ENCODE assay signal across 8 cellular contexts in genomic region chr5:178131446-178131996, GRCh38. TPM values are rescaled to one million over a fixed set of nuclear protein-coding genes. Genes with fewer than 3 reads are reported as not detected.
DNase-seq lines count a peak whose midpoint lies in the region; ATAC-seq, FAIRE-seq and TF ChIP-seq lines count a peak whose summit lies in the region.

No MANE protein-coding gene starts in this region.

- no peaks in the 10 kb centered on the region for H3K9me3 ChIP-seq in HepG2 (ENCODE audit: low read length)

- H3K4me1 Mint-ChIP-seq in activated naive CD4-positive, alpha-beta T cell treated with anti-CD3 and anti-CD28 coated beads for 36 hours (ENCODE audit: low read depth): peaks cover 30% of the 10 kb centered on the region
- H3K4me1 Mint-ChIP-seq in activated naive CD8-positive, alpha-beta T cell treated with anti-CD3 and anti-CD28 coated beads, Interleukin-2, amount 10 ng/mL, durations not matched to agents 7 days and 5 days: peaks cover 15% of the 10 kb centered on the region
- peaks cover 13% of the 10 kb centered on the region for H3K4me1 Mint-ChIP-seq in type B pancreatic cell (ENCODE audit: unreplicated experiment)

- H3K4me3 Mint-ChIP-seq in activated naive CD4-positive, alpha-beta T cell treated with anti-CD3 and anti-CD28 coated beads for 36 hours: peak overlapping the region; percentile 85
- peak overlapping the region; percentile 60 for H3K4me3 Mint-ChIP-seq in activated naive CD8-positive, alpha-beta T cell treated with anti-CD3 and anti-CD28 coated beads, Interleukin-2, amount 10 ng/mL, durations not matched to agents 7 days and 5 days
- peak overlapping the region; percentile 90 for H3K4me3 Mint-ChIP-seq in type B pancreatic cell

- FAIRE-seq in HepG2 (lab: Jason Lieb, UNC): no peak

- DNase-seq in activated naive CD4-positive, alpha-beta T cell treated with anti-CD3 and anti-CD28 coated beads for 36 hours: no peak
- no peak for DNase-seq in activated naive CD4-positive, alpha-beta T cell treated with anti-CD3 and anti-CD28 coated beads, Interleukin-2, amount 50 U/mL, for 16 hours
- DNase-seq in activated naive CD8-positive, alpha-beta T cell treated with anti-CD3 and anti-CD28 coated beads, Interleukin-2, amount 10 ng/mL, durations not matched to agents 7 days and 5 days: no peak
- DNase-seq in HepG2 (ENCODE audit: low spot score) (no peak), type B pancreatic cell (ENCODE audit: extremely low spot score, unreplicated experiment) (no peak), NCI-H2081 treated with DMSO at 0.1 percent for 48 hours (lab: John Stamatoyannopoulos, UW) (no peak)

- intact Hi-C loops in activated naive CD4-positive, alpha-beta T cell treated with anti-CD3 and anti-CD28 coated beads for 36 hours (cut with micrococcal nuclease): loop anchor here (1.0 to 5.0 kb wide), 2 partner anchors 18 to 1764 kb away; partner anchors contain the start of genes ARL10 and N4BP3
- intact Hi-C loops in HepG2 (cut with micrococcal nuclease; ENCODE audit: unreplicated experiment): no loop called here

- CTCF ChIA-PET in activated naive CD4-positive, alpha-beta T cell treated with anti-CD3 and anti-CD28 coated beads for 36 hours (lab: Charles Lee): interaction anchor here (1.2 to 1.5 kb wide), 2 partner anchors 10 to 55 kb away, joined by 4 to 6 read pairs; no protein-coding TSS in a partner anchor
- CTCF ChIA-PET in HepG2 (lab: Yijun Ruan, JAX; ENCODE audit: low intra/inter-chr PET ratio, low total read pairs): no interaction called here

- peaks cover 9% of the 10 kb centered on the region for H3K79me2 ChIP-seq in HepG2 (ENCODE audit: insufficient read depth, low read length)

- H3K9me3 Mint-ChIP-seq in activated naive CD4-positive, alpha-beta T cell treated with anti-CD3 and anti-CD28 coated beads for 36 hours: no peaks in the 10 kb centered on the region
- H3K9me3 Mint-ChIP-seq in activated naive CD8-positive, alpha-beta T cell treated with anti-CD3 and anti-CD28 coated beads, Interleukin-2, amount 10 ng/mL, durations not matched to agents 7 days and 5 days: no peaks in the 10 kb centered on the region
- no peaks in the 10 kb centered on the region for H3K9me3 Mint-ChIP-seq in type B pancreatic cell

- no peak for ATAC-seq in activated naive CD8-positive, alpha-beta T cell treated with anti-CD3 and anti-CD28 coated beads, Interleukin-2, amount 10 ng/mL, durations not matched to agents 7 days and 5 days (ENCODE audit: low read depth)
- ATAC-seq in HepG2: 0 out of 3 replicates have a peak, but pooled peaks have one; percentile 2
- no peak for ATAC-seq in HG02588 (IDR thresholded peaks at IDR 0.05; ENCODE audit: unreplicated experiment)
- ATAC-seq in HG03457 (IDR thresholded peaks at IDR 0.05; ENCODE audit: unreplicated experiment): no peak

- 4% methylated on average over 10 of the region's 10 CpGs for WGBS in HepG2 (ENCODE audit: low lambda C conversion rate)

- peak overlapping the region; percentile 89 for H3K27ac ChIP-seq in HepG2 (ENCODE audit: extremely low read length, insufficient read depth, low read length)

- peaks cover 17% of the 10 kb centered on the region; the same call in 1 of the 2 replicates for H3K4me1 ChIP-seq in HepG2 (ENCODE audit: insufficient read depth, low read length)

- POLR2A ChIA-PET in activated naive CD8-positive, alpha-beta T cell treated with anti-CD3 and anti-CD28 coated beads, Interleukin-2, amount 10 ng/mL, durations not matched to agents 7 days and 5 days (lab: Charles Lee): interaction anchor here (0.9 to 1.0 kb wide), 3 partner anchors 10 to 14 kb away, joined by 3 read pairs; no protein-coding TSS in a partner anchor
- POLR2A ChIA-PET in HepG2 (lab: Yijun Ruan, JAX): interaction anchor here (0.9 to 1.5 kb wide), 3 partner anchors 11 to 532 kb away, joined by 3 to 9 read pairs (median 6); partner anchors contain the start of genes B4GALT7 and NHP2

- H2AFZ ChIP-seq in HepG2 (ENCODE audit: low read length): no peak overlapping the region

- no peak for TF ChIP-seq RAD21 in HepG2 (CRISPR knock-in tag; IDR thresholded peaks at IDR 0.05)

- in situ Hi-C loops in HepG2 (cut with HindIII; ENCODE audit: extremely low pct_ligation_motif_present, low pct_unique_long_range_greater_than_20kb): no loop called here

- H3K27ac Mint-ChIP-seq in activated naive CD4-positive, alpha-beta T cell treated with anti-CD3 and anti-CD28 coated beads for 36 hours: peak overlapping the region; percentile 78
- peak overlapping the region; percentile 55 for H3K27ac Mint-ChIP-seq in activated naive CD8-positive, alpha-beta T cell treated with anti-CD3 and anti-CD28 coated beads, Interleukin-2, amount 10 ng/mL, durations not matched to agents 7 days and 5 days
- H3K27ac Mint-ChIP-seq in type B pancreatic cell: peak overlapping the region; percentile 73

- H3K9ac ChIP-seq in HepG2 (ENCODE audit: insufficient read depth, low read depth, low read length): peak overlapping the region; percentile 87

- H3K27me3 ChIP-seq in HepG2 (ENCODE audit: control insufficient read depth in 1 of 2, insufficient read depth in 2 of 2, low read length in 2 of 2): no peaks in the 10 kb centered on the region; a peak in 1 of 5 replicates

- H3K27me3 Mint-ChIP-seq in activated naive CD4-positive, alpha-beta T cell treated with anti-CD3 and anti-CD28 coated beads for 36 hours (ENCODE audit: low read depth): no peaks in the 10 kb centered on the region
- H3K27me3 Mint-ChIP-seq in activated naive CD8-positive, alpha-beta T cell treated with anti-CD3 and anti-CD28 coated beads, Interleukin-2, amount 10 ng/mL, durations not matched to agents 7 days and 5 days: peaks cover 9% of the 10 kb centered on the region
- no peaks in the 10 kb centered on the region for H3K27me3 Mint-ChIP-seq in type B pancreatic cell

- H4K20me1 ChIP-seq in HepG2 (ENCODE audit: insufficient read depth, low read length): no peaks in the 10 kb centered on the region

- peak overlapping the region; percentile 95 for H3K4me2 ChIP-seq in HepG2 (ENCODE audit: low read depth, low read length)

- peaks cover 13% of the 10 kb centered on the region for H3K36me3 Mint-ChIP-seq in activated naive CD4-positive, alpha-beta T cell treated with anti-CD3 and anti-CD28 coated beads for 36 hours (ENCODE audit: low read depth)
- H3K36me3 Mint-ChIP-seq in activated naive CD8-positive, alpha-beta T cell treated with anti-CD3 and anti-CD28 coated beads, Interleukin-2, amount 10 ng/mL, durations not matched to agents 7 days and 5 days: no peaks in the 10 kb centered on the region
- H3K36me3 Mint-ChIP-seq in type B pancreatic cell: peaks cover 16% of the 10 kb centered on the region

- TSS peak; percentile 83 for BruUV-seq in HepG2 (replicated peaks; lab: Mats Ljungman, UMichigan)

- TF ChIP-seq EP300 in HepG2 (IDR thresholded peaks at IDR 0.05; ENCODE audit: low read depth in 2 of 2, low read length in 2 of 2) (no peak), HepG2 (CRISPR knock-in tag; IDR thresholded peaks at IDR 0.05; ENCODE audit: borderline replicate concordance) (no peak)

- H3K4me3 ChIP-seq in HepG2 (replicated peaks in 1 of 3; ENCODE audit: insufficient read depth in 1 of 3, low read depth in 2 of 3, low read length in 3 of 3): peak overlapping the region; percentile 84 to 97 (median 93)

- peaks cover 0 to 3% of the 10 kb centered on the region in 2 experiments; a peak in 2 of 5 replicates for H3K36me3 ChIP-seq in HepG2 (replicated peaks in 1 of 2; ENCODE audit: control insufficient read depth in 1 of 2, insufficient read depth in 2 of 2, low read length in 2 of 2)

- TF ChIP-seq POLR2A in HepG2 (IDR thresholded peaks at IDR 0.05; ENCODE audit: insufficient read depth in 1 of 2, low read depth in 2 of 2, low read length in 2 of 2): no peak

- TF ChIP-seq CTCF in HepG2 (CRISPR knock-in tag; IDR thresholded peaks at IDR 0.05) (no peak), type B pancreatic cell (conservative IDR thresholded peaks at IDR 0.05) (no peak)

RNA-seq across cellular contexts. Expression of gene RMND5B, which starts 0.7 kb away (rescaled TPM):
- 10 to 100 TPM; 26.0 to 26.7 TPM for total RNA-seq in activated naive CD4-positive, alpha-beta T cell treated with anti-CD3 and anti-CD28 coated beads for 36 hours
- total RNA-seq in activated naive CD8-positive, alpha-beta T cell treated with anti-CD3 and anti-CD28 coated beads, Interleukin-2, amount 10 ng/mL, durations not matched to agents 7 days and 5 days: 10 to 100 TPM; 11.4 to 12.5 TPM
- 17.0 and 20.4 TPM in 2 replicates for total RNA-seq in HepG2 (2016; rRNA removed; fragmentation: Illumina TruSeq; extraction: Trizol)
- 16.0 and 16.6 TPM in 2 replicates for total RNA-seq in HepG2 (2016; cell fraction: cytosol; rRNA removed; fragmentation: Illumina TruSeq; extraction: Trizol; ENCODE audit: low read depth)
- total RNA-seq in HepG2 (2016; cell fraction: insoluble cytoplasmic fraction; rRNA removed; fragmentation: Illumina TruSeq; extraction: Trizol): 15.7 and 18.0 TPM in 2 replicates
- 32.2 and 33.7 TPM in 2 replicates for total RNA-seq in HepG2 (2016; cell fraction: membrane; rRNA removed; fragmentation: Illumina TruSeq; extraction: Trizol)
- 12.1 and 14.2 TPM in 2 replicates for total RNA-seq in HepG2 (2016; cell fraction: nucleus; rRNA removed; fragmentation: Illumina TruSeq; extraction: Trizol)
- polyA plus RNA-seq in HepG2 (2011; rRNA removed): 18.6 and 22.3 TPM in 2 replicates
- polyA plus RNA-seq in HepG2 (2011; cell fraction: cytosol; rRNA removed): 18.4 and 22.2 TPM in 2 replicates
- polyA plus RNA-seq in HepG2 (2011; cell fraction: nucleus; rRNA removed): 33.6 and 34.2 TPM in 2 replicates
- polyA plus RNA-seq in HepG2 (2012): 12.9 and 13.4 TPM in 2 replicates
- 23.3 and 26.2 TPM in 2 replicates for polyA plus RNA-seq in HepG2 (2016; cell fraction: cytosol; fragmentation: Illumina TruSeq; extraction: Trizol; ENCODE audit: low read depth)
- 18.6 and 21.5 TPM in 2 replicates for polyA plus RNA-seq in HepG2 (2016; cell fraction: insoluble cytoplasmic fraction; fragmentation: Illumina TruSeq; extraction: Trizol; ENCODE audit: low read depth)
- 30.9 and 32.3 TPM in 2 replicates for polyA plus RNA-seq in HepG2 (2016; cell fraction: membrane; fragmentation: Illumina TruSeq; extraction: Trizol; ENCODE audit: low read depth)
- polyA plus RNA-seq in HepG2 (2016; cell fraction: nucleus; fragmentation: Illumina TruSeq; extraction: Trizol; ENCODE audit: insufficient read depth, low read depth): 26.3 TPM in 2 replicates
- 27.9 and 70.3 TPM in 2 replicates for polyA minus RNA-seq in HepG2 (2011; rRNA and poly(A)+ RNA removed; ENCODE audit: low replicate concordance)
- 6.7 and 11.7 TPM in 2 replicates for polyA minus RNA-seq in HepG2 (2011; cell fraction: cytosol; rRNA and poly(A)+ RNA removed)
- 15.2 and 20.8 TPM in 2 replicates for polyA minus RNA-seq in HepG2 (2011; cell fraction: nucleus; rRNA and poly(A)+ RNA removed)
- 41.8 and 52.1 TPM in 2 replicates for total RNA-seq in type B pancreatic cell (ENCODE audit: low replicate concordance)

RNA-seq across cellular contexts. Expression of gene N4BP3, which starts 18.2 kb away (rescaled TPM):
- 1 to 10 TPM; 1.4 to 1.6 TPM for total RNA-seq in activated naive CD4-positive, alpha-beta T cell treated with anti-CD3 and anti-CD28 coated beads for 36 hours
- 1 to 10 TPM; 5.3 to 5.4 TPM for total RNA-seq in activated naive CD8-positive, alpha-beta T cell treated with anti-CD3 and anti-CD28 coated beads, Interleukin-2, amount 10 ng/mL, durations not matched to agents 7 days and 5 days
- not detected in 2 replicates for total RNA-seq in HepG2 (2016; rRNA removed; fragmentation: Illumina TruSeq; extraction: Trizol)
- not detected in 2 replicates for total RNA-seq in HepG2 (2016; cell fraction: cytosol; rRNA removed; fragmentation: Illumina TruSeq; extraction: Trizol; ENCODE audit: low read depth)
- 0.02 TPM in 1 of 2 replicates, not detected in the other for total RNA-seq in HepG2 (2016; cell fraction: insoluble cytoplasmic fraction; rRNA removed; fragmentation: Illumina TruSeq; extraction: Trizol)
- 0.03 TPM in 1 of 2 replicates, not detected in the other for total RNA-seq in HepG2 (2016; cell fraction: membrane; rRNA removed; fragmentation: Illumina TruSeq; extraction: Trizol)
- not detected in 2 replicates for total RNA-seq in HepG2 (2016; cell fraction: nucleus; rRNA removed; fragmentation: Illumina TruSeq; extraction: Trizol)
- polyA plus RNA-seq in HepG2 (2011; rRNA removed): 0.13 and 0.17 TPM in 2 replicates
- 0.10 and 0.12 TPM in 2 replicates for polyA plus RNA-seq in HepG2 (2011; cell fraction: cytosol; rRNA removed)
- polyA plus RNA-seq in HepG2 (2011; cell fraction: nucleus; rRNA removed): 0.42 and 0.43 TPM in 2 replicates
- polyA plus RNA-seq in HepG2 (2012): 0.05 and 0.11 TPM in 2 replicates
- not detected in 2 replicates for polyA plus RNA-seq in HepG2 (2016; cell fraction: cytosol; fragmentation: Illumina TruSeq; extraction: Trizol; ENCODE audit: low read depth)
- not detected in 2 replicates for polyA plus RNA-seq in HepG2 (2016; cell fraction: insoluble cytoplasmic fraction; fragmentation: Illumina TruSeq; extraction: Trizol; ENCODE audit: low read depth)
- polyA plus RNA-seq in HepG2 (2016; cell fraction: membrane; fragmentation: Illumina TruSeq; extraction: Trizol; ENCODE audit: low read depth): not detected in 2 replicates
- not detected in 2 replicates for polyA plus RNA-seq in HepG2 (2016; cell fraction: nucleus; fragmentation: Illumina TruSeq; extraction: Trizol; ENCODE audit: insufficient read depth, low read depth)
- polyA minus RNA-seq in HepG2 (2011; rRNA and poly(A)+ RNA removed; ENCODE audit: low replicate concordance): 0.54 and 1.4 TPM in 2 replicates
- polyA minus RNA-seq in HepG2 (2011; cell fraction: cytosol; rRNA and poly(A)+ RNA removed): 0.20 TPM in 1 of 2 replicates, not detected in the other
- polyA minus RNA-seq in HepG2 (2011; cell fraction: nucleus; rRNA and poly(A)+ RNA removed): 0.26 and 0.62 TPM in 2 replicates
- total RNA-seq in type B pancreatic cell (ENCODE audit: low replicate concordance): 6.6 and 11.2 TPM in 2 replicates

RNA-seq across cellular contexts. Expression of gene NHP2, which starts 22.2 kb away (rescaled TPM):
- 100 to 1,000 TPM; 289 to 298 TPM for total RNA-seq in activated naive CD4-positive, alpha-beta T cell treated with anti-CD3 and anti-CD28 coated beads for 36 hours
- 100 to 1,000 TPM; 113 to 124 TPM for total RNA-seq in activated naive CD8-positive, alpha-beta T cell treated with anti-CD3 and anti-CD28 coated beads, Interleukin-2, amount 10 ng/mL, durations not matched to agents 7 days and 5 days
- 96.1 and 113 TPM in 2 replicates for total RNA-seq in HepG2 (2016; rRNA removed; fragmentation: Illumina TruSeq; extraction: Trizol)
- total RNA-seq in HepG2 (2016; cell fraction: cytosol; rRNA removed; fragmentation: Illumina TruSeq; extraction: Trizol; ENCODE audit: low read depth): 68.1 and 88.8 TPM in 2 replicates
- total RNA-seq in HepG2 (2016; cell fraction: insoluble cytoplasmic fraction; rRNA removed; fragmentation: Illumina TruSeq; extraction: Trizol): 97.1 and 114 TPM in 2 replicates
- 84.9 and 113 TPM in 2 replicates for total RNA-seq in HepG2 (2016; cell fraction: membrane; rRNA removed; fragmentation: Illumina TruSeq; extraction: Trizol)
- total RNA-seq in HepG2 (2016; cell fraction: nucleus; rRNA removed; fragmentation: Illumina TruSeq; extraction: Trizol): 34.2 and 43.0 TPM in 2 replicates
- 56.2 and 60.8 TPM in 2 replicates for polyA plus RNA-seq in HepG2 (2011; rRNA removed)
- polyA plus RNA-seq in HepG2 (2011; cell fraction: cytosol; rRNA removed): 78.2 and 86.1 TPM in 2 replicates
- polyA plus RNA-seq in HepG2 (2011; cell fraction: nucleus; rRNA removed): 29.3 and 29.5 TPM in 2 replicates
- 75.3 and 78.7 TPM in 2 replicates for polyA plus RNA-seq in HepG2 (2012)
- polyA plus RNA-seq in HepG2 (2016; cell fraction: cytosol; fragmentation: Illumina TruSeq; extraction: Trizol; ENCODE audit: low read depth): 93.8 and 147 TPM in 2 replicates
- 159 and 169 TPM in 2 replicates for polyA plus RNA-seq in HepG2 (2016; cell fraction: insoluble cytoplasmic fraction; fragmentation: Illumina TruSeq; extraction: Trizol; ENCODE audit: low read depth)
- 102 and 133 TPM in 2 replicates for polyA plus RNA-seq in HepG2 (2016; cell fraction: membrane; fragmentation: Illumina TruSeq; extraction: Trizol; ENCODE audit: low read depth)
- polyA plus RNA-seq in HepG2 (2016; cell fraction: nucleus; fragmentation: Illumina TruSeq; extraction: Trizol; ENCODE audit: insufficient read depth, low read depth): 79.3 and 81.0 TPM in 2 replicates
- 38.1 and 80.1 TPM in 2 replicates for polyA minus RNA-seq in HepG2 (2011; rRNA and poly(A)+ RNA removed; ENCODE audit: low replicate concordance)
- polyA minus RNA-seq in HepG2 (2011; cell fraction: cytosol; rRNA and poly(A)+ RNA removed): 25.2 and 34.9 TPM in 2 replicates
- 28.8 and 31.7 TPM in 2 replicates for polyA minus RNA-seq in HepG2 (2011; cell fraction: nucleus; rRNA and poly(A)+ RNA removed)
- 136 and 161 TPM in 2 replicates for total RNA-seq in type B pancreatic cell (ENCODE audit: low replicate concordance)

RNA-seq across cellular contexts. Expression of gene GMCL2, which starts 55.6 kb away (rescaled TPM):
- total RNA-seq in activated naive CD4-positive, alpha-beta T cell treated with anti-CD3 and anti-CD28 coated beads for 36 hours: not detected
- not detected for total RNA-seq in activated naive CD8-positive, alpha-beta T cell treated with anti-CD3 and anti-CD28 coated beads, Interleukin-2, amount 10 ng/mL, durations not matched to agents 7 days and 5 days
- total RNA-seq in HepG2 (2016; rRNA removed; fragmentation: Illumina TruSeq; extraction: Trizol): not detected in 2 replicates
- not detected in 2 replicates for total RNA-seq in HepG2 (2016; cell fraction: cytosol; rRNA removed; fragmentation: Illumina TruSeq; extraction: Trizol; ENCODE audit: low read depth)
- total RNA-seq in HepG2 (2016; cell fraction: insoluble cytoplasmic fraction; rRNA removed; fragmentation: Illumina TruSeq; extraction: Trizol): not detected in 2 replicates
- total RNA-seq in HepG2 (2016; cell fraction: membrane; rRNA removed; fragmentation: Illumina TruSeq; extraction: Trizol): not detected in 2 replicates
- total RNA-seq in HepG2 (2016; cell fraction: nucleus; rRNA removed; fragmentation: Illumina TruSeq; extraction: Trizol): not detected in 2 replicates
- polyA plus RNA-seq in HepG2 (2011; rRNA removed): 0.03 TPM in 1 of 2 replicates, not detected in the other
- not detected in 2 replicates for polyA plus RNA-seq in HepG2 (2011; cell fraction: cytosol; rRNA removed)
- polyA plus RNA-seq in HepG2 (2011; cell fraction: nucleus; rRNA removed): not detected in 2 replicates
- 0.05 TPM in 1 of 2 replicates, not detected in the other for polyA plus RNA-seq in HepG2 (2012)
- polyA plus RNA-seq in HepG2 (2016; cell fraction: cytosol; fragmentation: Illumina TruSeq; extraction: Trizol; ENCODE audit: low read depth): not detected in 2 replicates
- not detected in 2 replicates for polyA plus RNA-seq in HepG2 (2016; cell fraction: insoluble cytoplasmic fraction; fragmentation: Illumina TruSeq; extraction: Trizol; ENCODE audit: low read depth)
- not detected in 2 replicates for polyA plus RNA-seq in HepG2 (2016; cell fraction: membrane; fragmentation: Illumina TruSeq; extraction: Trizol; ENCODE audit: low read depth)
- polyA plus RNA-seq in HepG2 (2016; cell fraction: nucleus; fragmentation: Illumina TruSeq; extraction: Trizol; ENCODE audit: insufficient read depth, low read depth): not detected in 2 replicates
- polyA minus RNA-seq in HepG2 (2011; rRNA and poly(A)+ RNA removed; ENCODE audit: low replicate concordance): not detected in 2 replicates
- polyA minus RNA-seq in HepG2 (2011; cell fraction: cytosol; rRNA and poly(A)+ RNA removed): not detected in 2 replicates
- polyA minus RNA-seq in HepG2 (2011; cell fraction: nucleus; rRNA and poly(A)+ RNA removed): not detected in 2 replicates
- total RNA-seq in type B pancreatic cell (ENCODE audit: low replicate concordance): not detected in 2 replicates
